Comparison of ENCODE assay signal across 8 cellular contexts in genomic region chr12:66234037-66234693, GRCh38. TPM values are rescaled to one million over a fixed set of nuclear protein-coding genes. Genes with fewer than 3 reads are reported as not detected.
A peak's percentile ranks its signal among the peaks of the same experiment; 100 is the strongest.
DNase-seq lines count a peak whose midpoint lies in the region; ATAC-seq lines count a peak whose summit lies in the region.
"Not testable (repeated sequence)": the region's sequence is repeated elsewhere in the genome, so short reads cannot be mapped to it uniquely, and the experiment has no call there.

No MANE protein-coding gene starts in this region.

- H3K27me3 ChIP-seq in CD4-positive, CD25-positive, alpha-beta regulatory T cell (ENCODE audit: control insufficient read depth, insufficient read depth, low read length), result peaks cover 18% of the 10 kb centered on the region

- H3K27ac Mint-ChIP-seq in CD4-positive, CD25-positive, alpha-beta regulatory T cell; activated T-helper 2 cell treated with anti-CD3 and anti-CD28 coated beads, Interferon-gamma antibody, Interleukin-2, Interleukin-4, amounts not matched to agents 10 μg/mL and 5 μg/mL and 100 μg/mL, durations not matched to agents 14 hours and 24 hours and 36 hours: not testable (repeated sequence)

- not testable (repeated sequence) for H3K4me1 ChIP-seq in CD4-positive, CD25-positive, alpha-beta regulatory T cell (ENCODE audit: control insufficient read depth, insufficient read depth, low read length, poor library complexity, severe bottlenecking)

- peak; percentile 8 to 43 (median 34) for DNase-seq in CD4-positive, CD25-positive, alpha-beta regulatory T cell
- DNase-seq in LoVo (ENCODE audit: low spot score) (peak; percentile 69), SHP77 treated with DMSO at 0.1 percent for 48 hours (lab: John Stamatoyannopoulos, UW) (peak; percentile 45), glomerular visceral epithelial cell (ENCODE audit: extremely low spot score) (peak; percentile 34), pons (ENCODE audit: low spot score) (peak; percentile 56)
- not testable (repeated sequence) for DNase-seq in activated T-helper 2 cell treated with anti-CD3 and anti-CD28 coated beads, Interferon-gamma antibody, Interleukin-2, Interleukin-4, amounts not matched to agents 10 μg/mL and 5 μg/mL and 100 μg/mL, durations not matched to agents 14 hours and 24 hours and 36 hours (ENCODE audit: low spot score)

- intact Hi-C loops in activated T-helper 2 cell treated with anti-CD3 and anti-CD28 coated beads, Interferon-gamma antibody, Interleukin-2, Interleukin-4, amounts not matched to agents 10 μg/mL and 5 μg/mL and 100 μg/mL, durations not matched to agents 14 hours and 24 hours and 36 hours (cut with micrococcal nuclease), result not testable (repeated sequence)

- peaks cover 35% of the 10 kb centered on the region for H3K27me3 Mint-ChIP-seq in CD4-positive, CD25-positive, alpha-beta regulatory T cell
- peaks cover 42% of the 10 kb centered on the region for H3K27me3 Mint-ChIP-seq in activated T-helper 2 cell treated with anti-CD3 and anti-CD28 coated beads, Interferon-gamma antibody, Interleukin-2, Interleukin-4, amounts not matched to agents 10 μg/mL and 5 μg/mL and 100 μg/mL, durations not matched to agents 14 hours and 24 hours and 36 hours (ENCODE audit: low read depth)

- peak overlapping the region; percentile 53 to 72 (median 59) for H3K4me3 Mint-ChIP-seq in CD4-positive, CD25-positive, alpha-beta regulatory T cell
- H3K4me3 Mint-ChIP-seq in activated T-helper 2 cell treated with anti-CD3 and anti-CD28 coated beads, Interferon-gamma antibody, Interleukin-2, Interleukin-4, amounts not matched to agents 10 μg/mL and 5 μg/mL and 100 μg/mL, durations not matched to agents 14 hours and 24 hours and 36 hours (ENCODE audit: low read depth), result peak overlapping the region; percentile 64

- not testable (repeated sequence) for H3K4me3 ChIP-seq in CD4-positive, CD25-positive, alpha-beta regulatory T cell (ENCODE audit: low read depth, low read length)

- not testable (repeated sequence) for H3K27ac ChIP-seq in CD4-positive, CD25-positive, alpha-beta regulatory T cell (ENCODE audit: insufficient read depth, low read length, poor library complexity, severe bottlenecking)

- not testable (repeated sequence) for H3K9me3 ChIP-seq in CD4-positive, CD25-positive, alpha-beta regulatory T cell (ENCODE audit: control insufficient read depth in 2 of 2, low read length in 2 of 2)

- H3K4me1 Mint-ChIP-seq in CD4-positive, CD25-positive, alpha-beta regulatory T cell, result peaks cover 0 to 13% (median 6%) of the 10 kb centered on the region in 4 donors
- H3K4me1 Mint-ChIP-seq in activated T-helper 2 cell treated with anti-CD3 and anti-CD28 coated beads, Interferon-gamma antibody, Interleukin-2, Interleukin-4, amounts not matched to agents 10 μg/mL and 5 μg/mL and 100 μg/mL, durations not matched to agents 14 hours and 24 hours and 36 hours (ENCODE audit: low read depth), result not testable (repeated sequence)

- not testable (repeated sequence) for H3K36me3 Mint-ChIP-seq in CD4-positive, CD25-positive, alpha-beta regulatory T cell; activated T-helper 2 cell treated with anti-CD3 and anti-CD28 coated beads, Interferon-gamma antibody, Interleukin-2, Interleukin-4, amounts not matched to agents 10 μg/mL and 5 μg/mL and 100 μg/mL, durations not matched to agents 14 hours and 24 hours and 36 hours (ENCODE audit: low read depth)

- ATAC-seq in CD4-positive, CD25-positive, alpha-beta regulatory T cell (ENCODE audit: low read depth in 2 of 2), result peak; percentile 78 to 86
- peak; percentile 87 for ATAC-seq in GM19023 (IDR thresholded peaks at IDR 0.05; ENCODE audit: unreplicated experiment)
- ATAC-seq in HG02852 (IDR thresholded peaks at IDR 0.05; ENCODE audit: unreplicated experiment), result peak; percentile 93

- H3K36me3 ChIP-seq in CD4-positive, CD25-positive, alpha-beta regulatory T cell (ENCODE audit: control insufficient read depth, insufficient read depth, low read length), result not testable (repeated sequence)

- H3K9me3 Mint-ChIP-seq in CD4-positive, CD25-positive, alpha-beta regulatory T cell; activated T-helper 2 cell treated with anti-CD3 and anti-CD28 coated beads, Interferon-gamma antibody, Interleukin-2, Interleukin-4, amounts not matched to agents 10 μg/mL and 5 μg/mL and 100 μg/mL, durations not matched to agents 14 hours and 24 hours and 36 hours: not testable (repeated sequence)

RNA-seq across cellular contexts. Expression of gene IRAK3, which starts 45.2 kb away (rescaled TPM):
- 3.6 TPM for total RNA-seq in CD4-positive, CD25-positive, alpha-beta regulatory T cell
- polyA plus RNA-seq in CD4-positive, CD25-positive, alpha-beta regulatory T cell, result 1 to 10 TPM in 2 of 4 donors, under 1 TPM in 2; 0.23 to 1.6 (median 1.1) TPM
- total RNA-seq in activated T-helper 2 cell treated with anti-CD3 and anti-CD28 coated beads, Interferon-gamma antibody, Interleukin-2, Interleukin-4, amounts not matched to agents 10 μg/mL and 5 μg/mL and 100 μg/mL, durations not matched to agents 14 hours and 24 hours and 36 hours, result 0.91 and 1.2 TPM in 2 replicates
